21 cellular contexts compared by ENCODE assay signal in genomic region chr5:170508036-170508435, GRCh38. TPM values are rescaled to one million over a fixed set of nuclear protein-coding genes. Genes with fewer than 3 reads are reported as not detected.
DNase-seq lines count a peak whose midpoint lies in the region; ATAC-seq and TF ChIP-seq lines count a peak whose summit lies in the region.
"Had no signal": no experiment of that assay in that cellular context is flagged by ENCODE, and none has a peak within 500 bp of the region (broad histone marks: within the 10 kb centered on the region; RNA-seq: fewer than 3 reads in every experiment).

No MANE protein-coding gene starts in this region.

- no peak overlapping the region for H3K4me3 Mint-ChIP-seq in stimulated activated memory B cell treated with anti-CD40 and anti-IgM and Interleukin-4, amounts not matched to agents 10 μg/mL and 1 μg/mL and 100 μg/mL, for 72 hours
- H3K4me3 Mint-ChIP-seq: activated naive CD8-positive, alpha-beta T cell treated with anti-CD3 and anti-CD28 coated beads, Interleukin-2, amount 10 ng/mL, durations not matched to agents 7 days and 5 days; activated T-cell treated with anti-CD3 and anti-CD28 coated beads, Interleukin-2, amount 50 U/mL, for 72 hours; stimulated activated naive B cell treated with anti-CD40 and anti-IgM and Interleukin-4, amounts not matched to agents 10 μg/mL and 1 μg/mL and 100 μg/mL, for 72 hours; T-helper 1 cell treated with Interleukin-12 subunit alpha and Interleukin-12 subunit beta and Interleukin-4 antibody, amounts not matched to agents 30 μg/mL and 1 μg/mL, for 36 hours; WTC11 had no signal

- no peak overlapping the region for H3K4me3 ChIP-seq in RWPE2 (ENCODE audit: severe bottlenecking)

- ATAC-seq in GM19452 (IDR thresholded peaks at IDR 0.05; ENCODE audit: unreplicated experiment) (peak; percentile 63), HG02981 (IDR thresholded peaks at IDR 0.05; ENCODE audit: unreplicated experiment) (peak; percentile 34), RWPE2 (ENCODE audit: low read depth) (peak; percentile 51), GM21390 (IDR thresholded peaks at IDR 0.05; ENCODE audit: unreplicated experiment) (no peak)
- no peak for ATAC-seq in stimulated activated memory B cell treated with anti-CD40 and anti-IgM and Interleukin-4, amounts not matched to agents 10 μg/mL and 1 μg/mL and 100 μg/mL, for 72 hours
- ATAC-seq: activated T-cell treated with anti-CD3 and anti-CD28 coated beads, Interleukin-2, amount 50 U/mL, for 72 hours; left lobe of liver; WTC11 had no signal

- H3K27me3 ChIP-seq in RWPE2 (ENCODE audit: insufficient read depth, poor library complexity, severe bottlenecking) = peaks cover 10% of the 10 kb centered on the region

- H3K27ac ChIP-seq in RWPE2 (ENCODE audit: poor library complexity, severe bottlenecking) = no peak overlapping the region
- H3K27ac ChIP-seq: brain microvascular endothelial cell had no signal

- H3K36me3 ChIP-seq in RWPE2 (ENCODE audit: low read depth) = no peaks in the 10 kb centered on the region
- H3K36me3 ChIP-seq: brain microvascular endothelial cell had no signal

- peaks cover 37% of the 10 kb centered on the region for H3K27me3 Mint-ChIP-seq in stimulated activated memory B cell treated with anti-CD40 and anti-IgM and Interleukin-4, amounts not matched to agents 10 μg/mL and 1 μg/mL and 100 μg/mL, for 72 hours

- no peaks in the 10 kb centered on the region for H3K4me1 Mint-ChIP-seq in stimulated activated memory B cell treated with anti-CD40 and anti-IgM and Interleukin-4, amounts not matched to agents 10 μg/mL and 1 μg/mL and 100 μg/mL, for 72 hours
- H3K4me1 Mint-ChIP-seq: activated naive CD8-positive, alpha-beta T cell treated with anti-CD3 and anti-CD28 coated beads, Interleukin-2, amount 10 ng/mL, durations not matched to agents 7 days and 5 days had no signal

- TF ChIP-seq CTCF in RWPE2 (IDR thresholded peaks at IDR 0.05; ENCODE audit: poor library complexity, severe bottlenecking) = no peak

- no peaks in the 10 kb centered on the region for H3K36me3 Mint-ChIP-seq in stimulated activated memory B cell treated with anti-CD40 and anti-IgM and Interleukin-4, amounts not matched to agents 10 μg/mL and 1 μg/mL and 100 μg/mL, for 72 hours
- H3K36me3 Mint-ChIP-seq: activated naive CD8-positive, alpha-beta T cell treated with anti-CD3 and anti-CD28 coated beads, Interleukin-2, amount 10 ng/mL, durations not matched to agents 7 days and 5 days; stimulated activated naive B cell treated with anti-CD40 and anti-IgM and Interleukin-4, amounts not matched to agents 10 μg/mL and 1 μg/mL and 100 μg/mL, for 72 hours; WTC11 had no signal

- H3K27ac Mint-ChIP-seq in stimulated activated memory B cell treated with anti-CD40 and anti-IgM and Interleukin-4, amounts not matched to agents 10 μg/mL and 1 μg/mL and 100 μg/mL, for 72 hours = no peak overlapping the region
- H3K27ac Mint-ChIP-seq: activated naive CD8-positive, alpha-beta T cell treated with anti-CD3 and anti-CD28 coated beads, Interleukin-2, amount 10 ng/mL, durations not matched to agents 7 days and 5 days; activated T-cell treated with anti-CD3 and anti-CD28 coated beads, Interleukin-2, amount 50 U/mL, for 72 hours; stimulated activated naive B cell treated with anti-CD40 and anti-IgM and Interleukin-4, amounts not matched to agents 10 μg/mL and 1 μg/mL and 100 μg/mL, for 72 hours; T-helper 1 cell treated with Interleukin-12 subunit alpha and Interleukin-12 subunit beta and Interleukin-4 antibody, amounts not matched to agents 30 μg/mL and 1 μg/mL, for 36 hours; WTC11 had no signal

- H3K9me3 ChIP-seq in RWPE2 (ENCODE audit: severe bottlenecking) = no peaks in the 10 kb centered on the region

- no peaks in the 10 kb centered on the region for H3K9me3 Mint-ChIP-seq in stimulated activated memory B cell treated with anti-CD40 and anti-IgM and Interleukin-4, amounts not matched to agents 10 μg/mL and 1 μg/mL and 100 μg/mL, for 72 hours
- H3K9me3 Mint-ChIP-seq: activated naive CD8-positive, alpha-beta T cell treated with anti-CD3 and anti-CD28 coated beads, Interleukin-2, amount 10 ng/mL, durations not matched to agents 7 days and 5 days; activated T-cell treated with anti-CD3 and anti-CD28 coated beads, Interleukin-2, amount 50 U/mL, for 72 hours; stimulated activated naive B cell treated with anti-CD40 and anti-IgM and Interleukin-4, amounts not matched to agents 10 μg/mL and 1 μg/mL and 100 μg/mL, for 72 hours; T-helper 1 cell treated with Interleukin-12 subunit alpha and Interleukin-12 subunit beta and Interleukin-4 antibody, amounts not matched to agents 30 μg/mL and 1 μg/mL, for 36 hours; WTC11 had no signal

- no peak for DNase-seq in RWPE2 (ENCODE audit: low spot score)
- DNase-seq in renal cortical epithelial cell (ENCODE audit: low read depth) = peak; percentile 95
- DNase-seq in central memory CD4-positive, alpha-beta T cell = no peak
- DNase-seq in activated CD4-positive, CD25-positive, alpha-beta regulatory T cell (lab: John Stamatoyannopoulos, UW) = no peak
- DNase-seq: activated naive CD8-positive, alpha-beta T cell treated with anti-CD3 and anti-CD28 coated beads, Interleukin-2, amount 10 ng/mL, durations not matched to agents 7 days and 5 days; activated T-cell treated with anti-CD3 and anti-CD28 coated beads, Interleukin-2, amount 50 U/mL, for 72 hours; AML-193; brain microvascular endothelial cell; NCI-H526; OCI-M1; retina; SIG-M5; stimulated activated naive B cell treated with anti-CD40 and anti-IgM and Interleukin-4, amounts not matched to agents 10 μg/mL and 1 μg/mL and 100 μg/mL, for 72 hours had no signal

- H3K4me1 ChIP-seq in RWPE2 (ENCODE audit: insufficient read depth, poor library complexity, severe bottlenecking) = no peaks in the 10 kb centered on the region

RNA-seq across cellular contexts. Expression of gene KCNIP1, which starts 4.2 kb away (rescaled TPM):
- total RNA-seq in renal cortical epithelial cell = 12.2 and 32.4 TPM in 2 replicates
- total RNA-seq: activated naive CD8-positive, alpha-beta T cell treated with anti-CD3 and anti-CD28 coated beads, Interleukin-2, amount 10 ng/mL, durations not matched to agents 7 days and 5 days; activated T-cell treated with anti-CD3 and anti-CD28 coated beads, Interleukin-2, amount 50 U/mL, for 72 hours; left lobe of liver; mononuclear cell had no signal

Comparison
In these comparisons a context has a peak if more than half of its experiments do, and no peak if none do; other contexts are left out.
1. ATAC-seq: peak in GM19452 (single experiment), HG02981 (single experiment) and RWPE2 (single experiment); none in GM21390 (single experiment) and stimulated activated memory B cell treated with anti-CD40 and anti-IgM and Interleukin-4, amounts not matched to agents 10 μg/mL and 1 μg/mL and 100 μg/mL, for 72 hours (single experiment).